Comparison of ENCODE assay signal across 1 cellular context in the genomic region with DNA sequence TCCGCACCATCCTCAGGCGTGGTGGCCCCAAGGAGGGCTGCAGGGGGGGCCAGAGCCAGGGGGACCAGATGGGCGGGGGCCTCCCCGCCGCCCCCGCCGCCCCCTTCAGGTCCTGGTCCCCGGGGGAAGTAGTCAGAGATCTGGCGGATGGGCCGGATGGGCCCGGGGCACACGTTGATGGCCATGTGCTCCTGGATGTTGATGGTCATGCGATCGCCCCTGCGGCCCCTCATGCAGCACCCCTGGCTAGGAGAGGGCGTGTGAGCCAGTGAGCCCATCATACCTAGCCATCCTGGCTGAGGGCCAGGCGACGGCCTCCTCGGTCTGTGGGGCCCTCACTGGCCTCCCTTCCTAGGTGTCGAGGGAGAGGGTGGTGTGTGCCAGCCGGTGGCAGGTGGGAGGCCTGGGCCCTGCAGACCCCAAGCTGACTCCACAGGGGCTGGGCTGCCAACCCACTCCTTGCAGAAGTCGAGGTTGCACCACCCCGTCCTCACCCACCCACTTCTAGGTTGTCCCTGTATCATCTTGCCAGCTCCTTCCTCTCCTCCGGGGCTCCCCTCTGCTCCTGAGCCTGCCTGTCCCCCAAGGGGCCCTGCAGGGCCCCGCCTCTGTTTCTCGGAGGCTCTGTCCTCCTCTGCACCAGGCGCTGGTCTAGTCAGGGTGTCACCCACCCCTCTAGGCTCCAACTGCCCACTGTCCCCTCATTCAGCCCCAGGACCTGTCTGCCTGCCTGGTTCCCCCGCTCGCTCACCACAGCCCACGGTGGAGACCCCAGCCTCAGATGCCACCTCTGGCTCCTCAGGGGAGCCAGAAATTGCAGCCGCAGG.
TF ChIP-seq lines count a peak whose summit lies in the region.

No MANE protein-coding gene starts in this region.

TF ChIP-seq in endothelial cell of umbilical vein, 7 proteins besides CTCF, POLR2A, EP300 and RAD21:
- TF ChIP-seq EZH2 (IDR thresholded peaks at IDR 0.05; ENCODE audit: borderline replicate concordance, low read depth, low read length, severe bottlenecking) (peak; percentile 36), GATA2 (IDR thresholded peaks at IDR 0.05; ENCODE audit: insufficient read depth, insufficient read length, low read depth, low read length) (no peak)
TF ChIP-seq in endothelial cell of umbilical vein: peak in this region for 1.
